26 cellular contexts compared by ENCODE assay signal in genomic region chr12:93453633-93454032, GRCh38. TPM values are rescaled to one million over a fixed set of nuclear protein-coding genes. Genes with fewer than 3 reads are reported as not detected.
DNase-seq lines count a peak whose midpoint lies in the region; FAIRE-seq and TF ChIP-seq lines count a peak whose summit lies in the region.
"Had no signal": no experiment of that assay in that cellular context is flagged by ENCODE, and none has a peak within 500 bp of the region (broad histone marks: within the 10 kb centered on the region; RNA-seq: fewer than 3 reads in every experiment).

No MANE protein-coding gene starts in this region.

- no peaks in the 10 kb centered on the region for H3K36me3 Mint-ChIP-seq in neural progenitor cell
- H3K36me3 Mint-ChIP-seq: type B pancreatic cell had no signal

- H3K4me1 ChIP-seq in H1 (replicated peaks in 1 of 4; ENCODE audit: control insufficient read depth in 3 of 4, insufficient read depth in 4 of 4, low read length in 3 of 4): no peaks in the 10 kb centered on the region
- no peaks in the 10 kb centered on the region for H3K4me1 ChIP-seq in neural progenitor cell
- H3K4me1 ChIP-seq in tibial nerve: no peaks in the 10 kb centered on the region
- H3K4me1 ChIP-seq: colonic mucosa, spleen had no signal

- no peak overlapping the region for H3K18ac ChIP-seq in H1 (ENCODE audit: extremely low read depth, low read length)

- POLR2A ChIA-PET in H1 (lab: Charles Lee; ENCODE audit: partially characterized antibody): interaction anchor here (0.7 to 1.3 kb wide), 3 partner anchors 10 to 14 kb away, joined by 3 to 6 read pairs (median 3); partner anchors contain the start of genes MRPL42 and UBE2N

- no peak overlapping the region for H4K91ac ChIP-seq in H1 (replicated peaks; ENCODE audit: insufficient read length, low read length)

- H3K27me3 Mint-ChIP-seq in neural progenitor cell (ENCODE audit: insufficient read depth, low read depth): peaks cover 5% of the 10 kb centered on the region
- H3K27me3 Mint-ChIP-seq: stimulated activated naive CD8-positive, alpha-beta T cell treated with anti-CD3 and anti-CD28 coated beads, Interleukin-15, amount 100 ng/mL, for 72 hours; type B pancreatic cell had no signal

- H3K4me1 Mint-ChIP-seq in neural progenitor cell: no peaks in the 10 kb centered on the region
- H3K4me1 Mint-ChIP-seq: endodermal cell had no signal

- TF ChIP-seq RAD21 in H1 (IDR thresholded peaks at IDR 0.05 in 1 of 2, conservative IDR thresholded peaks at IDR 0.05 in 1 of 2; ENCODE audit: low read depth in 2 of 2, low read length in 2 of 2): no peak

- peak overlapping the region; percentile 65; the same call in 1 of the 2 replicates for H4K8ac ChIP-seq in H1 (ENCODE audit: extremely low read depth, insufficient read depth, low read length)

- H3K27ac ChIP-seq in H1 (ENCODE audit: low read depth, low read length) (no peak overlapping the region), neural progenitor cell (no peak overlapping the region), tibial nerve (no peak overlapping the region)
- H3K27ac ChIP-seq: colonic mucosa, psoas muscle, SK-N-MC, spleen had no signal

- no peak overlapping the region for H3K23ac ChIP-seq in H1 (ENCODE audit: insufficient read length)

- no peaks in the 10 kb centered on the region for H3K36me3 ChIP-seq in H1 (ENCODE audit: control insufficient read depth in 2 of 4, insufficient read depth in 4 of 4, low read length in 3 of 4)
- H3K36me3 ChIP-seq in neural progenitor cell: no peaks in the 10 kb centered on the region
- H3K36me3 ChIP-seq in tibial nerve: no peaks in the 10 kb centered on the region
- H3K36me3 ChIP-seq: colonic mucosa, spleen had no signal

- H3K4me3 ChIP-seq in H1 (ENCODE audit: extremely low read depth in 1 of 4, insufficient read depth in 2 of 4, low read depth in 3 of 4, low read length in 4 of 4): no peak overlapping the region
- no peak overlapping the region for H3K4me3 ChIP-seq in neural progenitor cell
- no peak overlapping the region for H3K4me3 ChIP-seq in tibial nerve
- H3K4me3 ChIP-seq: colonic mucosa, psoas muscle, SK-N-MC, spleen had no signal

- DNase-seq in EH (ENCODE audit: low read depth): peak; percentile 77
- DNase-seq in RCC 7860 (ENCODE audit: low spot score): peak; percentile 47
- DNase-seq in H1 (ENCODE audit: low read depth in 1 of 2, low spot score in 2 of 2): no peak
- peak; percentile 5 for DNase-seq in neural progenitor cell (ENCODE audit: low spot score)
- DNase-seq in tibial nerve (ENCODE audit: low spot score in 2 of 2): no peak
- DNase-seq in NCI-H774 (lab: John Stamatoyannopoulos, UW): no peak
- DNase-seq in 8988T: no peak
- no peak for DNase-seq in C1 segment of cervical spinal cord (lab: John Stamatoyannopoulos, UW)
- DNase-seq: activated CD4-positive, CD25-positive, alpha-beta regulatory T cell; activated CD8-positive, alpha-beta T cell treated with anti-CD3 and anti-CD28 coated beads for 36 hours; activated naive CD4-positive, alpha-beta T cell treated with anti-CD3 and anti-CD28 coated beads for 36 hours; activated T-cell treated with anti-CD3 and anti-CD28 coated beads, Interleukin-2, amount 50 U/mL, for 1 hour; AML-193; colonic mucosa; endodermal cell; head of caudate nucleus; NCI-H1048; NCI-H2081; NCI-H446 treated with DMSO at 0.1 percent for 48 hours; psoas muscle; spleen; stimulated activated CD4-positive, alpha-beta T cell treated with anti-CD3 and anti-CD28 coated beads, Interleukin-4, amount 100 ng/mL, for 24 hours; stimulated activated naive CD8-positive, alpha-beta T cell treated with anti-CD3 and anti-CD28 coated beads, Interleukin-15, amount 100 ng/mL, for 72 hours had no signal

- H3K4me2 ChIP-seq in H1 (ENCODE audit: insufficient read depth in 1 of 2, low read depth in 2 of 2, low read length in 2 of 2) (no peak overlapping the region), neural progenitor cell (no peak overlapping the region)

- no peaks in the 10 kb centered on the region for H3F3A ChIP-seq in neural progenitor cell (ENCODE audit: low read depth)

- no peak for TF ChIP-seq CTCF in H1 (IDR thresholded peaks at IDR 0.05; ENCODE audit: control extremely low read depth in 1 of 3, insufficient read depth in 1 of 3, low read depth in 1 of 3, low read length in 3 of 3)
- no peak for TF ChIP-seq CTCF in neural progenitor cell (IDR thresholded peaks at IDR 0.05)
- no peak for TF ChIP-seq CTCF in tibial nerve (IDR thresholded peaks at IDR 0.05)

- no peak overlapping the region for H2BK120ac ChIP-seq in H1 (replicated peaks; ENCODE audit: low read depth, low read length)

- H4K20me1 ChIP-seq in H1 (replicated peaks in 1 of 2; ENCODE audit: control insufficient read depth in 1 of 2, insufficient read depth in 2 of 2, low read length in 2 of 2) (peaks cover 0 to 2% of the 10 kb centered on the region in 2 experiments), neural progenitor cell (ENCODE audit: low read depth) (no peaks in the 10 kb centered on the region)

- TF ChIP-seq POLR2A in H1 (IDR thresholded peaks at IDR 0.05; ENCODE audit: control extremely low read depth in 1 of 2, low read depth in 2 of 2, low read length in 2 of 2) (no peak), tibial nerve (IDR thresholded peaks at IDR 0.05) (no peak)

- H2AK5ac ChIP-seq in H1 (ENCODE audit: low read depth, low read length): no peak overlapping the region

- H3K9ac ChIP-seq in H1 (replicated peaks in 1 of 4; ENCODE audit: extremely low read depth in 1 of 4, low read depth in 3 of 4, low read length in 3 of 4): no peak overlapping the region
- no peak overlapping the region for H3K9ac ChIP-seq in neural progenitor cell

- 90% methylated on average over 5 of the region's 5 CpGs; no CpG with 5 or more reads in 1 of the 2 experiments for WGBS in H1 (ENCODE audit: extremely low coverage in 1 of 2, insufficient coverage in 1 of 2, insufficient read length in 1 of 2, insufficient replicate concordance in 2 of 2, low coverage in 1 of 2, low lambda C conversion rate in 2 of 2, missing lambda C conversion rate in 1 of 2), 2 experiments
- 77 to 89% methylated on average over 5 of the region's 5 CpGs for WGBS in tibial nerve, 2 donors

- no peaks in the 10 kb centered on the region for H3K79me2 ChIP-seq in H1 (ENCODE audit: control insufficient read depth in 1 of 2, insufficient read depth in 2 of 2, low read length in 2 of 2)
- H3K79me2 ChIP-seq in neural progenitor cell (ENCODE audit: low read depth): no peaks in the 10 kb centered on the region

- no peak overlapping the region for H2BK15ac ChIP-seq in H1 (ENCODE audit: low read length)

- no peak overlapping the region for H3K4me3 Mint-ChIP-seq in neural progenitor cell
- H3K4me3 Mint-ChIP-seq: activated CD8-positive, alpha-beta T cell treated with anti-CD3 and anti-CD28 coated beads for 36 hours; activated naive CD4-positive, alpha-beta T cell treated with anti-CD3 and anti-CD28 coated beads for 36 hours; endodermal cell; stimulated activated naive CD8-positive, alpha-beta T cell treated with anti-CD3 and anti-CD28 coated beads, Interleukin-15, amount 100 ng/mL, for 72 hours; T-helper 2 cell treated with Interferon-gamma antibody and Interleukin-4, amounts not matched to agents 5 μg/mL and 100 μg/mL, for 36 hours; type B pancreatic cell had no signal

- H2AFZ ChIP-seq in H1 (ENCODE audit: low read length) (no peak overlapping the region), neural progenitor cell (replicated peaks) (no peak overlapping the region)

- H3K79me1 ChIP-seq in H1 (ENCODE audit: low read depth, low read length): no peaks in the 10 kb centered on the region

- no peak overlapping the region for H2BK5ac ChIP-seq in H1 (ENCODE audit: low read depth, low read length)

- no peak overlapping the region for H3K14ac ChIP-seq in H1 (ENCODE audit: insufficient read length)

- no peak overlapping the region for H3K27ac Mint-ChIP-seq in neural progenitor cell
- H3K27ac Mint-ChIP-seq: activated CD8-positive, alpha-beta T cell treated with anti-CD3 and anti-CD28 coated beads for 36 hours; activated naive CD4-positive, alpha-beta T cell treated with anti-CD3 and anti-CD28 coated beads for 36 hours; endodermal cell; stimulated activated naive CD8-positive, alpha-beta T cell treated with anti-CD3 and anti-CD28 coated beads, Interleukin-15, amount 100 ng/mL, for 72 hours; T-helper 2 cell treated with Interferon-gamma antibody and Interleukin-4, amounts not matched to agents 5 μg/mL and 100 μg/mL, for 36 hours; type B pancreatic cell had no signal

- H4K5ac ChIP-seq in H1 (ENCODE audit: insufficient read length, low read depth, low read length): no peak overlapping the region

- no peak overlapping the region for H3K4ac ChIP-seq in H1 (replicated peaks; ENCODE audit: insufficient read length, low read depth, low read length)

- H3K23me2 ChIP-seq in H1 (ENCODE audit: low read depth, low read length): no peaks in the 10 kb centered on the region; the same call in 1 of the 2 replicates

- FAIRE-seq in RCC 7860 (lab: Jason Lieb, UNC) (no peak), H1 (lab: Jason Lieb, UNC) (no peak)

- H3K27me3 ChIP-seq in H1 (replicated peaks in 1 of 4; ENCODE audit: control insufficient read depth in 3 of 4, extremely low read depth in 1 of 4, insufficient read depth in 3 of 4, low read length in 3 of 4): no peaks in the 10 kb centered on the region
- no peaks in the 10 kb centered on the region for H3K27me3 ChIP-seq in neural progenitor cell
- H3K27me3 ChIP-seq in tibial nerve: no peaks in the 10 kb centered on the region
- H3K27me3 ChIP-seq: colonic mucosa, spleen had no signal

- H3K9me3 Mint-ChIP-seq in neural progenitor cell: no peaks in the 10 kb centered on the region
- H3K9me3 Mint-ChIP-seq: activated CD8-positive, alpha-beta T cell treated with anti-CD3 and anti-CD28 coated beads for 36 hours; activated naive CD4-positive, alpha-beta T cell treated with anti-CD3 and anti-CD28 coated beads for 36 hours; stimulated activated naive CD8-positive, alpha-beta T cell treated with anti-CD3 and anti-CD28 coated beads, Interleukin-15, amount 100 ng/mL, for 72 hours; T-helper 2 cell treated with Interferon-gamma antibody and Interleukin-4, amounts not matched to agents 5 μg/mL and 100 μg/mL, for 36 hours; type B pancreatic cell had no signal

- H2BK12ac ChIP-seq in H1 (ENCODE audit: low read depth, low read length): no peak overlapping the region

- CTCF ChIA-PET in H1 (lab: Charles Lee; ENCODE audit: partially characterized antibody): interaction anchor here (1.2 to 1.3 kb wide), 2 partner anchors 18 to 116 kb away, joined by 3 read pairs; no protein-coding TSS in a partner anchor

- H3K9me3 ChIP-seq in H1 (ENCODE audit: insufficient read depth in 2 of 2, low read depth in 1 of 2, low read length in 1 of 2): no peaks in the 10 kb centered on the region
- no peaks in the 10 kb centered on the region for H3K9me3 ChIP-seq in neural progenitor cell (ENCODE audit: low read depth)
- no peaks in the 10 kb centered on the region for H3K9me3 ChIP-seq in tibial nerve
- H3K9me3 ChIP-seq: colonic mucosa, psoas muscle, spleen had no signal

- TF ChIP-seq EP300 in H1 (IDR thresholded peaks at IDR 0.05; ENCODE audit: borderline replicate concordance in 1 of 2, low read depth in 2 of 2, low read length in 2 of 2): no peak
- no peak for TF ChIP-seq EP300 in tibial nerve (IDR thresholded peaks at IDR 0.05)

- no peak overlapping the region for H2BK20ac ChIP-seq in H1 (ENCODE audit: low read length)

- no peak overlapping the region for H3K56ac ChIP-seq in H1 (replicated peaks; ENCODE audit: insufficient read length, low read depth, low read length)

RNA-seq across cellular contexts. Expression of gene UBE2N, which starts 11.9 kb away (rescaled TPM):
- total RNA-seq in H1 (2021; fragmentation: NEBNext Ultra II Directional; extraction: Animal tissue kit (Norgen Biotek cat#: 25700)): 215 and 225 TPM in 2 replicates
- 62.1 and 108 TPM in 2 replicates for polyA plus RNA-seq in H1 (2011; rRNA removed)
- polyA plus RNA-seq in H1 (2011; cell fraction: cytosol; rRNA removed): 130 TPM
- polyA plus RNA-seq in H1 (2011; cell fraction: nucleus; rRNA removed): 132 TPM
- polyA plus RNA-seq in H1 (2012, experiment 1 of 2): 210 to 347 TPM (median 221 TPM) in 4 replicates
- 28.2 TPM for polyA plus RNA-seq in H1 (2012, experiment 2 of 2)
- polyA plus RNA-seq in H1 (2013, experiment 1 of 2): 181 TPM
- 189 TPM for polyA plus RNA-seq in H1 (2013, experiment 2 of 2)
- 152 and 209 TPM in 2 replicates for polyA minus RNA-seq in H1 (2011; rRNA and poly(A)+ RNA removed)
- polyA minus RNA-seq in H1 (2011; cell fraction: cytosol; rRNA and poly(A)+ RNA removed): 84.9 TPM
- polyA minus RNA-seq in H1 (2011; cell fraction: nucleus; rRNA and poly(A)+ RNA removed): 39.3 TPM
- total RNA-seq in neural progenitor cell (ENCODE audit: low replicate concordance) (82.6 and 116 TPM in 2 replicates), tibial nerve (10 to 100 TPM; 20.8 to 31.0 (median 29.4) TPM)

RNA-seq across cellular contexts. Expression of gene MRPL42, which starts 13.7 kb away (rescaled TPM):
- 171 and 176 TPM in 2 replicates for total RNA-seq in H1 (2021; fragmentation: NEBNext Ultra II Directional; extraction: Animal tissue kit (Norgen Biotek cat#: 25700))
- polyA plus RNA-seq in H1 (2011; rRNA removed): 57.5 and 110 TPM in 2 replicates
- 101 TPM for polyA plus RNA-seq in H1 (2011; cell fraction: cytosol; rRNA removed)
- 17.9 TPM for polyA plus RNA-seq in H1 (2011; cell fraction: nucleus; rRNA removed)
- polyA plus RNA-seq in H1 (2012, experiment 1 of 2): 86.9 to 250 TPM (median 100 TPM) in 4 replicates
- 47.0 TPM for polyA plus RNA-seq in H1 (2012, experiment 2 of 2)
- 117 TPM for polyA plus RNA-seq in H1 (2013, experiment 1 of 2)
- 121 TPM for polyA plus RNA-seq in H1 (2013, experiment 2 of 2)
- polyA minus RNA-seq in H1 (2011; rRNA and poly(A)+ RNA removed): 104 and 187 TPM in 2 replicates
- polyA minus RNA-seq in H1 (2011; cell fraction: cytosol; rRNA and poly(A)+ RNA removed): 51.4 TPM
- polyA minus RNA-seq in H1 (2011; cell fraction: nucleus; rRNA and poly(A)+ RNA removed): 94.6 TPM
- total RNA-seq in neural progenitor cell (ENCODE audit: low replicate concordance) (157 and 287 TPM in 2 replicates), tibial nerve (10 to 100 TPM; 19.7 to 27.3 (median 22.8) TPM)

Comparison
In these comparisons a context has a peak if more than half of its experiments do, and no peak if none do; other contexts are left out.
1. DNase-seq: peak in EH (single experiment), RCC 7860 (single experiment) and neural progenitor cell (single experiment); none in H1 (0 of 2), tibial nerve (0 of 2), NCI-H774 (single experiment), 8988T (single experiment) and C1 segment of cervical spinal cord (0 of 14).